8 cellular contexts compared by ENCODE assay signal in the genomic region with DNA sequence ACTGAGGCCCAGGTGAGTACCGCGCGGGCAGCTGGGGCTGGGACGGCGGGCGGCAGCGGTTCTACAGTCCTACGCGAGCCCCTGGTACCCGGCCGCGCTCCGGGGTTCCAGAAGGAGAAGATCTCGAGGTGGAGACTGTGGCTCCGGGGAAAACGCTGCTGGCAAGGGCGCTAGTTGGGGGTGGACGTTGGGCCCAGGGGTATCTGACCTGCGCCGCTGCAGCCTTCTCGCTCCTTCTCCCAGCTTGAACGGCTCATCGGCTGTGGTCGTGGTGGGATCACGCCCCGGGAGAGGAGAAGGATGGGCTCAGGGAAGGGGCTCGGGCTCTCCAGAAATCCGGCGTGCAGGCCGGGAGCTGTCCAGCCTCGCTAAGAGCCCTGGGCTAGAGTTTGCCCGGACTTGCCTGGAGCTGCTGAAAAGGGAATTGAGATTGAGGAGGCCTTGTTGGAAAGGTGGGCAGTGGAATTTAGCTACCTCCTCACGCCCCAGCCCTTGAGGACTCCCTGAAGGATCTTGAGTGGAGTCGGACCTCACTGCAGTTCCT. TPM values are rescaled to one million over a fixed set of nuclear protein-coding genes. Genes with fewer than 3 reads are reported as not detected.
DNase-seq lines count a peak whose midpoint lies in the region; ATAC-seq and TF ChIP-seq lines count a peak whose summit lies in the region.

No MANE protein-coding gene starts in this region.

- TF ChIP-seq CTCF in stomach (IDR thresholded peaks at IDR 0.05): no peak

- peak overlapping the region in 2 of 5 donors; percentile 68 to 83 for H3K27ac ChIP-seq in stomach

- peaks cover 31 to 89% (median 49%) of the 10 kb centered on the region in 3 donors for H3K27me3 ChIP-seq in stomach

- peak overlapping the region; percentile 71 for H3K4me3 Mint-ChIP-seq in activated naive CD8-positive, alpha-beta T cell treated with anti-CD3 and anti-CD28 coated beads, Interleukin-2, amount 10 ng/mL, durations not matched to agents 7 days and 5 days
- H3K4me3 Mint-ChIP-seq in immature natural killer cell: peak overlapping the region; percentile 69 to 77 (median 76)

- intact Hi-C loops in stomach (cut with DNase I; ENCODE audit: low total_unique reads): no loop called here

- H3K9me3 Mint-ChIP-seq in activated naive CD8-positive, alpha-beta T cell treated with anti-CD3 and anti-CD28 coated beads, Interleukin-2, amount 10 ng/mL, durations not matched to agents 7 days and 5 days: no peaks in the 10 kb centered on the region
- no peaks in the 10 kb centered on the region for H3K9me3 Mint-ChIP-seq in immature natural killer cell

- H3K27me3 Mint-ChIP-seq in activated naive CD8-positive, alpha-beta T cell treated with anti-CD3 and anti-CD28 coated beads, Interleukin-2, amount 10 ng/mL, durations not matched to agents 7 days and 5 days: peaks cover 56% of the 10 kb centered on the region
- H3K27me3 Mint-ChIP-seq in immature natural killer cell (ENCODE audit: low read depth in 3 of 3): peaks cover 7 to 25% (median 16%) of the 10 kb centered on the region in 3 donors

- H3K9me3 ChIP-seq in stomach: no peaks in the 10 kb centered on the region

- no peaks in the 10 kb centered on the region for H3K36me3 ChIP-seq in stomach

- POLR2A ChIA-PET in activated naive CD8-positive, alpha-beta T cell treated with anti-CD3 and anti-CD28 coated beads, Interleukin-2, amount 10 ng/mL, durations not matched to agents 7 days and 5 days (lab: Charles Lee): no interaction called here

- peak overlapping the region; percentile 62 to 77 (median 69) for H3K4me3 ChIP-seq in stomach

- 11 to 23% (median 16%) methylated on average over 27 to 34 of the region's 34 CpGs for WGBS in stomach, 5 donors

- DNase-seq in NCI-H82 (lab: John Stamatoyannopoulos, UW): peak; percentile 58
- DNase-seq in NCI-H82 treated with DMSO at 0.1 percent for 48 hours (lab: John Stamatoyannopoulos, UW; ENCODE audit: unreplicated experiment): no peak
- DNase-seq in activated naive CD8-positive, alpha-beta T cell treated with anti-CD3 and anti-CD28 coated beads, Interleukin-2, amount 10 ng/mL, durations not matched to agents 7 days and 5 days: no peak
- DNase-seq in immature natural killer cell: peak in 1 of 3 donors; percentile 3
- no peak for DNase-seq in stomach
- DNase-seq in NCI-H1105 treated with DMSO at 0.1 percent for 48 hours (lab: John Stamatoyannopoulos, UW): no peak
- no peak for DNase-seq in DMS79 treated with DMSO at 0.1 percent for 48 hours (lab: John Stamatoyannopoulos, UW)
- DNase-seq in AML-193 (lab: John Stamatoyannopoulos, UW): no peak

- TF ChIP-seq EP300 in stomach (IDR thresholded peaks at IDR 0.05): no peak

- no peak for TF ChIP-seq POLR2A in stomach (IDR thresholded peaks at IDR 0.05)

- H3K36me3 Mint-ChIP-seq in activated naive CD8-positive, alpha-beta T cell treated with anti-CD3 and anti-CD28 coated beads, Interleukin-2, amount 10 ng/mL, durations not matched to agents 7 days and 5 days: no peaks in the 10 kb centered on the region
- H3K36me3 Mint-ChIP-seq in immature natural killer cell: no peaks in the 10 kb centered on the region

- peaks cover 2% of the 10 kb centered on the region for H3K4me1 Mint-ChIP-seq in activated naive CD8-positive, alpha-beta T cell treated with anti-CD3 and anti-CD28 coated beads, Interleukin-2, amount 10 ng/mL, durations not matched to agents 7 days and 5 days
- H3K4me1 Mint-ChIP-seq in immature natural killer cell: peaks cover 12 to 15% of the 10 kb centered on the region in 2 donors

- H3K27ac Mint-ChIP-seq in activated naive CD8-positive, alpha-beta T cell treated with anti-CD3 and anti-CD28 coated beads, Interleukin-2, amount 10 ng/mL, durations not matched to agents 7 days and 5 days: no peak overlapping the region
- no peak overlapping the region for H3K27ac Mint-ChIP-seq in immature natural killer cell

- peaks cover 32 to 40% (median 34%) of the 10 kb centered on the region in 4 donors for H3K4me1 ChIP-seq in stomach

- no peak for ATAC-seq in activated naive CD8-positive, alpha-beta T cell treated with anti-CD3 and anti-CD28 coated beads, Interleukin-2, amount 10 ng/mL, durations not matched to agents 7 days and 5 days (ENCODE audit: low read depth)

RNA-seq across cellular contexts. Expression of gene POU3F1, which starts 1.1 kb away (rescaled TPM):
- under 1 TPM; 0.83 to 0.88 TPM for total RNA-seq in activated naive CD8-positive, alpha-beta T cell treated with anti-CD3 and anti-CD28 coated beads, Interleukin-2, amount 10 ng/mL, durations not matched to agents 7 days and 5 days
- polyA plus RNA-seq in immature natural killer cell (under 1 TPM in 2 of 3 donors, not detected in 1; 0.14 to 0.43 TPM), stomach (under 1 TPM in 1 of 3 donors, not detected in 2; 0.20 TPM)
- not detected for total RNA-seq in stomach

RNA-seq across cellular contexts. Expression of gene UTP11, which starts 35.1 kb away (rescaled TPM):
- total RNA-seq in activated naive CD8-positive, alpha-beta T cell treated with anti-CD3 and anti-CD28 coated beads, Interleukin-2, amount 10 ng/mL, durations not matched to agents 7 days and 5 days: 10 to 100 TPM; 27.5 to 28.8 TPM
- polyA plus RNA-seq in immature natural killer cell: 10 to 100 TPM; 22.6 to 32.7 (median 30.4) TPM
- total RNA-seq in stomach: 10 to 100 TPM in 3 of 5 donors, 1 to 10 TPM in 2; 1.4 to 43.7 (median 10.3) TPM
- polyA plus RNA-seq in stomach: 10 to 100 TPM; 22.1 to 24.5 (median 23.1) TPM

RNA-seq across cellular contexts. Expression of gene FHL3, which starts 42.4 kb away (rescaled TPM):
- total RNA-seq in activated naive CD8-positive, alpha-beta T cell treated with anti-CD3 and anti-CD28 coated beads, Interleukin-2, amount 10 ng/mL, durations not matched to agents 7 days and 5 days: 10 to 100 TPM; 14.6 to 14.7 TPM
- polyA plus RNA-seq in immature natural killer cell: 100 to 1,000 TPM in 1 of 3 donors, 10 to 100 TPM in 2; 36.8 to 121 (median 74.1) TPM
- 10 to 100 TPM in 2 of 5 donors, 1 to 10 TPM in 2, under 1 TPM in 1; 0.58 to 30.4 (median 9.5) TPM for total RNA-seq in stomach
- polyA plus RNA-seq in stomach: 10 to 100 TPM; 18.1 to 28.2 (median 21.7) TPM

RNA-seq across cellular contexts. Expression of gene SF3A3, which starts 57.9 kb away (rescaled TPM):
- total RNA-seq in activated naive CD8-positive, alpha-beta T cell treated with anti-CD3 and anti-CD28 coated beads, Interleukin-2, amount 10 ng/mL, durations not matched to agents 7 days and 5 days: 10 to 100 TPM; 67.8 to 70.9 TPM
- polyA plus RNA-seq in immature natural killer cell: 10 to 100 TPM; 62.3 to 81.7 (median 70.9) TPM
- 100 to 1,000 TPM in 1 of 5 donors, 10 to 100 TPM in 3, 1 to 10 TPM in 1; 8.2 to 102 (median 72.3) TPM for total RNA-seq in stomach
- polyA plus RNA-seq in stomach: 10 to 100 TPM; 17.1 to 19.9 (median 18.6) TPM
